25 cellular contexts compared by ENCODE assay signal in the genomic region with DNA sequence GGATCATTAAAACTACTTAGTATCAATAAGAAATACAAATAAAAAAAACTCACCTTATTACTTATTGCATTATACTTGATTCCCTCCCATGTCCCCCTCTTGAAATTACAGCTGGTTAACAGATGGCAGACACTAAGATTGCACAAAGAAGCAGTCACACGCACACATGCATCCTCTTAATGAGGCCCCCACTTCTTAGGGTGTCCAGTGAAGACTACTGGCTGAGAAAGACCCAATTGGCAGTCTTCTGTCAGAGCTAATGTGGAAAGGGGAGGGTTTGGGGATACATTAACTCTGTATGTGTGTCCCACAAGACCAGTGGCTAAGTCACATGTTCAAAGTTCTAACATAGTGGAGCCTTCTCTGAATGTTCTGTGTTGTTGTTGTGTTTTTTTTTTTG.
"Had no signal": no experiment of that assay in that cellular context is flagged by ENCODE, and none has a peak within 500 bp of the region (broad histone marks: within the 10 kb centered on the region; RNA-seq: fewer than 3 reads in every experiment).

No MANE protein-coding gene starts in this region.

- H3K36me3 ChIP-seq: left lung, lower lobe of right lung, pancreas, prostate gland, tibial nerve, uterus had no signal

- DNase-seq: immature natural killer cell; kidney; left colon; left lung; lower lobe of right lung; mammary epithelial cell; mesenchymal stem cell; naive thymus-derived CD8-positive, alpha-beta T cell; nucleus accumbens; pancreas; posterior cingulate gyrus; retina; right cardiac atrium; stimulated activated CD4-positive, alpha-beta T cell treated with anti-CD3 and anti-CD28 coated beads, Interleukin-12 subunit alpha, Interleukin-12 subunit beta, amount 100 ng/mL, for 4 hours; stimulated activated CD4-positive, alpha-beta T cell treated with anti-CD3 and anti-CD28 coated beads, Interleukin-15, amount 100 ng/mL, for 24 hours; stimulated activated CD4-positive, alpha-beta T cell treated with anti-CD3 and anti-CD28 coated beads, Interleukin-2, amount 100 ng/mL, for 24 hours; stimulated activated CD4-positive, alpha-beta T cell treated with anti-CD3 and anti-CD28 coated beads, Interleukin-4, amount 100 ng/mL, for 24 hours; stimulated activated CD8-positive, alpha-beta memory T cell treated with anti-CD3 and anti-CD28 coated beads, Interleukin-4, amount 100 ng/mL, for 48 hours; stimulated activated naive CD4-positive, alpha-beta T cell treated with Interleukin-2 at 50 U/mL for 16 hours; stimulated activated naive CD8-positive, alpha-beta T cell treated with anti-CD3 and anti-CD28 coated beads, Interleukin-15, amount 100 ng/mL, for 72 hours; substantia nigra; uterus had no signal

- H3K4me1 ChIP-seq: left lung, lower lobe of right lung, pancreas, prostate gland, tibial nerve, uterus had no signal

- H3K4me3 ChIP-seq: left lung, lower lobe of right lung, pancreas, prostate gland, skin epidermis, tibial nerve, uterus had no signal

- H3K27ac ChIP-seq: left lung, lower lobe of right lung, pancreas, prostate gland, skin epidermis, tibial nerve, uterus had no signal

- H3K9me3 ChIP-seq: left lung, lower lobe of right lung, pancreas, prostate gland, tibial nerve, uterus had no signal

- H3K27me3 ChIP-seq: left lung, tibial nerve, uterus had no signal
